ENCODE assay signal across 10 cellular contexts in genomic region chr9:104245925-104246324, GRCh38.
"Had no signal": no experiment of that assay in that cellular context is flagged by ENCODE, and none has a peak within 500 bp of the region (broad histone marks: within the 10 kb centered on the region; RNA-seq: fewer than 3 reads in every experiment).

No MANE protein-coding gene starts in this region.

- DNase-seq: GM23248, GOT3, H7, H9, HCEC 1CT, HFFc6 had no signal

- H3K4me3 Mint-ChIP-seq: GM23338, H9, HFFc6 had no signal

- H3K9ac ChIP-seq: GM23248 had no signal

- H3K4me1 ChIP-seq: HAP-1 had no signal

- ATAC-seq: GM23338, HCT116 had no signal

- H3K36me3 ChIP-seq: HAP-1 had no signal

- H3K27ac ChIP-seq: GM23248 had no signal

- H3K9me3 ChIP-seq: HAP-1 had no signal

- FAIRE-seq: H1 had no signal

- H2AFZ ChIP-seq: GM23248, GM23338 had no signal

- H3K27ac Mint-ChIP-seq: GM23338, H9, HFFc6 had no signal

- H3K9me3 Mint-ChIP-seq: GM23338, H9 had no signal

- H3K4me1 Mint-ChIP-seq: GM23338 had no signal

- H3K4me3 ChIP-seq: GM23248, GM23338, HAP-1 had no signal

- H3K4me2 ChIP-seq: GM23338 had no signal
